8 cellular contexts compared by ENCODE assay signal in the genomic region with DNA sequence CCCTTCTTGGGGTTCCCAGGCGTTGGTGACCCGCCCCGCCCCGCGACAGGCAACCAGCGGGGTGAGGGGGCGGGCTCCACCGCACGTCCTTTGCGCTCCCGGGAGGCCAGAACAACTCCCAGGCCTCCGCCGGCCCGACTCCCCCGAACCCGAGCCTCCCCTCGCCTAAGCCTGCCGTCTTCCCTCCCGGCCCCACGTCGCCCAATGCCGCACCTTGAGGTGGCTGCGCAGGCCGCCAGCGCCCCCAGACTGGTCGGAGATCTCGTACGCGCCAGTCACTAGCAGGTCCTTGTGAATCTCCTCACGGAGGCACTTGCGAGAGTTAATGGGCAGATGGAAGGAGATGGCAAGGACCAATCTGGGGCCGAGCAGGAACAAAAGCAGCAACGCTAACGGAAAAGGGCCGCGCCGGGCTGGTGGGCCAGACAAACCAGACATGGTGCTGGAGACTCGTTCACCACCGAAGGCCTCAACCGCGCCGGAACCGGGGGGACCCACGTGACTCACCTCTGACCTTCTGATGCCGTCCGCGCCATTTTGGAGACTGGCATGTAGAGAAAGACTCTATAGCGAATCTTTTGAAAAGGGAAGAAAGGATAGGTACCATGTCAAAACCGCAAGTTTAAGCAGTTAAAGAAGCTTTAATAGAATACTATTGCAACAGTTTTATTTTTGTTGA. TPM values are rescaled to one million over a fixed set of nuclear protein-coding genes. Genes with fewer than 3 reads are reported as not detected.
DNase-seq lines count a peak whose midpoint lies in the region; ATAC-seq and TF ChIP-seq lines count a peak whose summit lies in the region.

TMED10 (minus strand) TSS at position 471 of the 679 bp plus-strand sequence; CDS start at position 438, 33 bp downstream.

- TF ChIP-seq CTCF in DOHH2 (IDR thresholded peaks at IDR 0.05; ENCODE audit: low read depth, low read length, poor library complexity, severe bottlenecking): peak; percentile 18
- TF ChIP-seq CTCF in glutamatergic neuron (IDR thresholded peaks at IDR 0.05; ENCODE audit: partially characterized antibody, unreplicated experiment): no peak
- TF ChIP-seq CTCF in osteocyte (IDR thresholded peaks at IDR 0.05): peak; percentile 10

- H3K4me1 Mint-ChIP-seq in activated naive CD4-positive, alpha-beta T cell treated with anti-CD3 and anti-CD28 coated beads, Interleukin-2, amount 50 U/mL, for 24 hours: peaks cover 47% of the 10 kb centered on the region
- H3K4me1 Mint-ChIP-seq in glutamatergic neuron (ENCODE audit: low read depth, unreplicated experiment): peaks cover 5% of the 10 kb centered on the region
- H3K4me1 Mint-ChIP-seq in osteocyte (ENCODE audit: unreplicated experiment): peaks cover 24% of the 10 kb centered on the region

- peaks cover 34% of the 10 kb centered on the region for H3K4me1 ChIP-seq in DOHH2 (ENCODE audit: control insufficient read depth, low read length)
- peaks cover 8% of the 10 kb centered on the region for H3K4me1 ChIP-seq in thymus (ENCODE audit: control insufficient read depth, insufficient read depth, low read length)

- no peak for DNase-seq in SK-N-MC (ENCODE audit: low read depth, low spot score)
- DNase-seq in glutamatergic neuron: peak; percentile 92
- peak; percentile 95 for DNase-seq in osteocyte (ENCODE audit: extremely low spot score, unreplicated experiment)

- peaks cover 51% of the 10 kb centered on the region for H3K79me2 ChIP-seq in DOHH2 (ENCODE audit: control insufficient read depth, low read length)

- no peaks in the 10 kb centered on the region for H3K9me2 ChIP-seq in DOHH2 (replicated peaks; ENCODE audit: control insufficient read depth, low read length)

- H4K20me1 ChIP-seq in DOHH2 (ENCODE audit: control insufficient read depth, insufficient read depth, low read depth, low read length): peaks cover 14% of the 10 kb centered on the region

- peaks cover 4% of the 10 kb centered on the region; the same call in 1 of the 2 replicates for H3F3A ChIP-seq in DOHH2 (ENCODE audit: control insufficient read depth, insufficient read depth)

- no peaks in the 10 kb centered on the region for H3K27me3 Mint-ChIP-seq in activated naive CD4-positive, alpha-beta T cell treated with anti-CD3 and anti-CD28 coated beads, Interleukin-2, amount 50 U/mL, for 24 hours
- no peaks in the 10 kb centered on the region for H3K27me3 Mint-ChIP-seq in glutamatergic neuron (ENCODE audit: unreplicated experiment)
- H3K27me3 Mint-ChIP-seq in osteocyte (ENCODE audit: unreplicated experiment): no peaks in the 10 kb centered on the region

- TF ChIP-seq RAD21 in Ishikawa (IDR thresholded peaks at IDR 0.05; ENCODE audit: low read depth): no peak

- under 1% methylated on average over 49 of the region's 49 CpGs for WGBS in thymus

- peak within 1 kb of the TSS; percentile 95 for H3K4me3 Mint-ChIP-seq in activated naive CD4-positive, alpha-beta T cell treated with anti-CD3 and anti-CD28 coated beads, Interleukin-2, amount 50 U/mL, for 24 hours
- peak within 1 kb of the TSS; percentile 88 for H3K4me3 Mint-ChIP-seq in glutamatergic neuron (ENCODE audit: unreplicated experiment)
- H3K4me3 Mint-ChIP-seq in osteocyte (ENCODE audit: unreplicated experiment): peak within 1 kb of the TSS; percentile 97

- H3K27ac ChIP-seq in DOHH2 (ENCODE audit: low read depth, low read length) (peak within 1 kb of the TSS; percentile 89), SK-N-MC (peak within 1 kb of the TSS; percentile 98), thymus (ENCODE audit: low read depth) (peak within 1 kb of the TSS; percentile 100)

- peak within 1 kb of the TSS; percentile 94 for H3K9ac ChIP-seq in SK-N-MC (ENCODE audit: insufficient read length)

- H3K27ac Mint-ChIP-seq in activated naive CD4-positive, alpha-beta T cell treated with anti-CD3 and anti-CD28 coated beads, Interleukin-2, amount 50 U/mL, for 24 hours: peak within 1 kb of the TSS; percentile 99
- H3K27ac Mint-ChIP-seq in glutamatergic neuron (ENCODE audit: unreplicated experiment) (peak within 1 kb of the TSS; percentile 97), osteocyte (ENCODE audit: unreplicated experiment) (peak within 1 kb of the TSS; percentile 98)

- H3K4me3 ChIP-seq in DOHH2 (ENCODE audit: low read length) (peak within 1 kb of the TSS; percentile 91), SK-N-MC (peak within 1 kb of the TSS; percentile 91), thymus (ENCODE audit: low read length) (peak within 1 kb of the TSS; percentile 81)

- peak; percentile 69 for ATAC-seq in GM21576 (IDR thresholded peaks at IDR 0.05; ENCODE audit: unreplicated experiment)

- no peaks in the 10 kb centered on the region for H3K9me3 Mint-ChIP-seq in activated naive CD4-positive, alpha-beta T cell treated with anti-CD3 and anti-CD28 coated beads, Interleukin-2, amount 50 U/mL, for 24 hours
- H3K9me3 Mint-ChIP-seq in glutamatergic neuron (ENCODE audit: unreplicated experiment) (no peaks in the 10 kb centered on the region), osteocyte (ENCODE audit: unreplicated experiment) (no peaks in the 10 kb centered on the region)

- peaks cover 11% of the 10 kb centered on the region for H3K36me3 ChIP-seq in DOHH2 (ENCODE audit: control insufficient read depth, low read length)
- no peaks in the 10 kb centered on the region; the same call in 1 of the 2 replicates for H3K36me3 ChIP-seq in SK-N-MC (ENCODE audit: insufficient read depth, low read length)
- no peaks in the 10 kb centered on the region for H3K36me3 ChIP-seq in thymus (ENCODE audit: control insufficient read depth, insufficient read depth)

- H3K9me3 ChIP-seq in DOHH2 (ENCODE audit: control insufficient read depth, insufficient read depth, low read length): no peaks in the 10 kb centered on the region
- no peaks in the 10 kb centered on the region for H3K9me3 ChIP-seq in SK-N-MC (ENCODE audit: low read depth, low read length)
- H3K9me3 ChIP-seq in thymus (ENCODE audit: control insufficient read depth): no peaks in the 10 kb centered on the region

- peaks cover 2% of the 10 kb centered on the region for H3K36me3 Mint-ChIP-seq in activated naive CD4-positive, alpha-beta T cell treated with anti-CD3 and anti-CD28 coated beads, Interleukin-2, amount 50 U/mL, for 24 hours
- H3K36me3 Mint-ChIP-seq in glutamatergic neuron (ENCODE audit: unreplicated experiment) (no peaks in the 10 kb centered on the region), osteocyte (ENCODE audit: unreplicated experiment) (no peaks in the 10 kb centered on the region)

- peak; percentile 18; the same call in 1 of the 2 replicates for TF ChIP-seq EP300 in Ishikawa (IDR thresholded peaks at IDR 0.05; ENCODE audit: borderline replicate concordance)

- no peaks in the 10 kb centered on the region for H3K27me3 ChIP-seq in DOHH2 (ENCODE audit: control insufficient read depth, low read length)
- H3K27me3 ChIP-seq in thymus (ENCODE audit: control insufficient read depth, insufficient read depth): no peaks in the 10 kb centered on the region

- peak within 1 kb of the TSS; percentile 71 for H3K4me2 ChIP-seq in DOHH2 (ENCODE audit: low read length)

TF ChIP-seq in Ishikawa, 13 proteins besides CTCF, POLR2A, EP300 and RAD21:
- TF ChIP-seq TEAD4 (IDR thresholded peaks at IDR 0.05): no peak
- peak; percentile 100 for TF ChIP-seq YY1 (IDR thresholded peaks at IDR 0.05; ENCODE audit: low read depth)
- TF ChIP-seq CREB1 (IDR thresholded peaks at IDR 0.05; ENCODE audit: low read depth): no peak; the same call in 1 of the 2 replicates
- no peak for TF ChIP-seq FOXM1 (IDR thresholded peaks at IDR 0.05; ENCODE audit: borderline replicate concordance, low read depth)
- TF ChIP-seq TAF1 (IDR thresholded peaks at IDR 0.05; ENCODE audit: low read depth): peak; percentile 80
- no peak for TF ChIP-seq ZBTB7A (IDR thresholded peaks at IDR 0.05; ENCODE audit: low read depth)
- TF ChIP-seq CEBPB (IDR thresholded peaks at IDR 0.05): no peak
- peak; percentile 95 for TF ChIP-seq EGR1 (IDR thresholded peaks at IDR 0.05)
- TF ChIP-seq, protein P1, sequence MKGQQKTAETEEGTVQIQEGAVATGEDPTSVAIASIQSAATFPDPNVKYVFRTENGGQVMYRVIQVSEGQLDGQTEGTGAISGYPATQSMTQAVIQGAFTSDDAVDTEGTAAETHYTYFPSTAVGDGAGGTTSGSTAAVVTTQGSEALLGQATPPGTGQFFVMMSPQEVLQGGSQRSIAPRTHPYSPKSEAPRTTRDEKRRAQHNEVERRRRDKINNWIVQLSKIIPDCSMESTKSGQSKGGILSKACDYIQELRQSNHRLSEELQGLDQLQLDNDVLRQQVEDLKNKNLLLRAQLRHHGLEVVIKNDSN (IDR thresholded peaks at IDR 0.05): peak; percentile 99
- no peak for TF ChIP-seq REST (IDR thresholded peaks at IDR 0.05; ENCODE audit: low read depth)
- TF ChIP-seq NFIC (IDR thresholded peaks at IDR 0.05): no peak
- TF ChIP-seq TCF12 (IDR thresholded peaks at IDR 0.05; ENCODE audit: low read depth): peak; percentile 26; the same call in 1 of the 2 replicates
- TF ChIP-seq, protein P2, sequence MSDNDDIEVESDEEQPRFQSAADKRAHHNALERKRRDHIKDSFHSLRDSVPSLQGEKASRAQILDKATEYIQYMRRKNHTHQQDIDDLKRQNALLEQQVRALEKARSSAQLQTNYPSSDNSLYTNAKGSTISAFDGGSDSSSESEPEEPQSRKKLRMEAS (IDR thresholded peaks at IDR 0.05): peak; percentile 84

RNA-seq across cellular contexts. Expression of gene TMED10, which starts in this region (rescaled TPM):
- total RNA-seq in glutamatergic neuron (ENCODE audit: unreplicated experiment): 124 TPM
- total RNA-seq in osteocyte: 380 and 409 TPM in 2 replicates
- polyA plus RNA-seq in thymus: 122 TPM
